1 cellular context compared by ENCODE assay signal in the genomic region with DNA sequence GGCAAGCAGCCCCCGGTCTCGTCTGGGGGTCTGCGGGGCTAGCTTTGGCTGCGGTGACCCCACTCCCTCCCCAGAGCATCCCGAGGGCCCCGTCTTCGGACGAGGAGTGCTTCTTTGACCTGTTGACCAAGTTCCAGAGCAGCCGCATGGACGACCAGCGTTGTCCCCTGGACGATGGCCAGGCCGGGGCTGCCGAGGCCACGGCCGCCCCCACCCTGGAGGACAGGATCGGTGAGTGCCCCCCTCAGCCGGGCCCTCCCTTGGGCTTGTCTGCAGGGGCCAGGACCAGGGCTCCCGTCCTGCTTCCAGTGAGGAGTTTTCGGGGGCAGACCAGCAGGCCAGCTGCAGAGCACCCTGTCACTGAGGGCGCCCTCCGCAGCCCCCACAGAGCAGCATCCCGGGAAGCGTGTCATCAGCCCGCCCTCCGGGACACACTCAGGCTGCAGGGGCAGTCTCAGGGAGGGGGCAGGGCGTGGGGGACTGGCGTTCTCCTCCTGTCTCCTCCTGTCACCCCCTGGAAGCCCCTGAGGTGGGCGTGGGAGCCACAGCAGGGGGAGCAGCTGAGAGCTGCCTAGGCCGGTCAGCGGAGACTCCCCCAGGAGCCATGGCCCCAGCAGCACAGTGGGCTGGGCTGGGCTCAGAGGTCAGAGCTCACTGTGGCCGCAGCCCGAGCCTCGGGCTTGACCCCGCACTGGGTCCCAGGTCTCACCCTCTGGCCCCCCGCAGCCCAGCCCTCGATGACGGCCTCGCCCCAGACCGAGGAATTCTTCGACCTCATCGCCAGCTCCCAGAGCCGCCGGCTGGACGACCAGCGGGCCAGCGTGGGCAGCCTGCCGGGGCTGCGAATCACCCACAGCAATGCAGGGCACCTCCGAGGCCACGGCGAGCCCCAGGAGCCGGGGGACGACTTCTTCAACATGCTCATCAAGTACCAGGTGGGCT.
TF ChIP-seq lines count a peak whose summit lies in the region.

No MANE protein-coding gene starts in this region.

TF ChIP-seq in K562, 482 proteins besides CTCF, POLR2A, EP300 and RAD21:
- no peak for TF ChIP-seq SMAD2 (IDR thresholded peaks at IDR 0.05; ENCODE audit: low read depth, low read length)
- 0 out of 2 replicates have a peak, but pooled peaks have one; percentile 6 for TF ChIP-seq GABPB1 (CRISPR knock-in tag; IDR thresholded peaks at IDR 0.05)
- TF ChIP-seq NFIC (IDR thresholded peaks at IDR 0.05): peak; percentile 15; the same call in 1 of the 2 replicates
- TF ChIP-seq, protein P1, sequence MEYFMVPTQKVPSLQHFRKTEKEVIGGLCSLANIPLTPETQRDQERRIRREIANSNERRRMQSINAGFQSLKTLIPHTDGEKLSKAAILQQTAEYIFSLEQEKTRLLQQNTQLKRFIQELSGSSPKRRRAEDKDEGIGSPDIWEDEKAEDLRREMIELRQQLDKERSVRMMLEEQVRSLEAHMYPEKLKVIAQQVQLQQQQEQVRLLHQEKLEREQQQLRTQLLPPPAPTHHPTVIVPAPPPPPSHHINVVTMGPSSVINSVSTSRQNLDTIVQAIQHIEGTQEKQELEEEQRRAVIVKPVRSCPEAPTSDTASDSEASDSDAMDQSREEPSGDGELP (CRISPR knock-in tag; IDR thresholded peaks at IDR 0.05; ENCODE audit: borderline replicate concordance): peak; percentile 18; the same call in 1 of the 2 replicates
- TF ChIP-seq EWSR1 (IDR thresholded peaks at IDR 0.05; ENCODE audit: borderline replicate concordance, low read depth, partially characterized antibody): no peak
